16 cellular contexts compared by ENCODE assay signal in the genomic region with DNA sequence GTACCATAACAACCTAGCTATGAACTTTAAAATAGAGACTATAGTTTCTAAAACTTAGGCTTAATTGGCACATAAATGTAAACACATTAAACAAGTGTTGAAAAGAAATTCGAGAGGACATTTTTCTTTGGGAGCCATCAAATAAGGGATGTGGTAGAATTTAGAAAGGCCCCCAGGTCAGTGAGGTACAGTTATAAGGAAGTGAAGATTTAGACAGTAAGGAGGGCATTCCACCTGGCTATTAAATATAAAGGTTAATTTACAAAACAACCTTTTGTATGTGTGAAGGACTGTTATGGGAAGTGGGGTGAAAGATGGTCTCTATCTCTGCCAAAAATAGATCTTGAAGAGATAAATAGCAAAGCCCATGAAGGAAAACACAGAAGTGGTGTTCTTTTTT.
DNase-seq lines count a peak whose midpoint lies in the region; ATAC-seq, FAIRE-seq and TF ChIP-seq lines count a peak whose summit lies in the region.
"Had no signal": no experiment of that assay in that cellular context is flagged by ENCODE, and none has a peak within 500 bp of the region (broad histone marks: within the 10 kb centered on the region; RNA-seq: fewer than 3 reads in every experiment).

No MANE protein-coding gene starts in this region.

- DNase-seq in A549 (ENCODE audit: low read depth in 1 of 2, low spot score in 1 of 2) (no peak), GM12878 (ENCODE audit: low read depth, low spot score) (no peak), NCI-H69 (lab: John Stamatoyannopoulos, UW) (no peak), HEK293T (ENCODE audit: extremely low spot score) (no peak), right lobe of liver (no peak)
- no peak for DNase-seq in CD8-positive, alpha-beta memory T cell
- DNase-seq: amygdala, DMS153, foreskin melanocyte, NCI-H1092, NCI-H2107, substantia nigra had no signal

- H2AFZ ChIP-seq in GM12878 (ENCODE audit: control insufficient read depth, low read depth, low read length) = no peak overlapping the region
- no peak overlapping the region for H2AFZ ChIP-seq in parathyroid adenoma

- BruUV-seq in GM12878 (replicated peaks; lab: Mats Ljungman, UMichigan) = no TSS peak

- SMC1A ChIA-PET in GM12878 (lab: Charles Lee; ENCODE audit: uncharacterized antibody, unreplicated experiment) = interaction anchor here (0.8 to 2.9 kb wide), 8 partner anchors 7 to 82 kb away, joined by 3 to 15 read pairs (median 4); a partner anchor contains a TSS

- H3K79me2 ChIP-seq in GM12878 (ENCODE audit: control insufficient read depth, insufficient read depth, low read length) (peaks cover 96% of the 10 kb centered on the region), parathyroid adenoma (peaks cover 11% of the 10 kb centered on the region)

- 85% methylated on average over 1 of the region's 1 CpG for WGBS in A549 (ENCODE audit: missing lambda C conversion rate)
- 4% methylated on average over 1 of the region's 1 CpG for WGBS in GM12878 (ENCODE audit: insufficient coverage, insufficient replicate concordance, low lambda C conversion rate, missing lambda C conversion rate)
- 46% methylated on average over 1 of the region's 1 CpG for WGBS in right lobe of liver (ENCODE audit: insufficient coverage, low coverage, low lambda C conversion rate, missing lambda C conversion rate)

- H3K9me3 Mint-ChIP-seq in CD8-positive, alpha-beta memory T cell = no peaks in the 10 kb centered on the region

- intact Hi-C loops in GM12878 (cut with micrococcal nuclease; ENCODE audit: unreplicated experiment) (no loop called here), right lobe of liver (cut with DNase I) (no loop called here)

- H3K4me1 ChIP-seq in A549 = peaks cover 79% of the 10 kb centered on the region
- peaks cover 43% of the 10 kb centered on the region for H3K4me1 ChIP-seq in CD8-positive, alpha-beta memory T cell (ENCODE audit: insufficient read depth, low read length)
- H3K4me1 ChIP-seq in GM12878 (ENCODE audit: control insufficient read depth, insufficient read depth, low read length) = peaks cover 43% of the 10 kb centered on the region
- peaks cover 12% of the 10 kb centered on the region for H3K4me1 ChIP-seq in parathyroid adenoma
- peaks cover 0 to 55% (median 13%) of the 10 kb centered on the region in 4 donors for H3K4me1 ChIP-seq in right lobe of liver

- no peak overlapping the region; the same call in none of the 2 replicates for H3K9ac ChIP-seq in GM12878 (ENCODE audit: control insufficient read depth, insufficient read depth, low read length)
- H3K9ac ChIP-seq in parathyroid adenoma = no peak overlapping the region

- no peaks in the 10 kb centered on the region for H3K27me3 ChIP-seq in CD8-positive, alpha-beta memory T cell (ENCODE audit: insufficient read depth, low read length, poor library complexity, severe bottlenecking)
- H3K27me3 ChIP-seq in GM12878 (replicated peaks in 1 of 2; ENCODE audit: control insufficient read depth in 2 of 2, insufficient read depth in 2 of 2, low read length in 1 of 2) = no peaks in the 10 kb centered on the region
- H3K27me3 ChIP-seq in parathyroid adenoma (ENCODE audit: control insufficient read depth, insufficient read depth, low read length) = no peaks in the 10 kb centered on the region
- no peaks in the 10 kb centered on the region for H3K27me3 ChIP-seq in right lobe of liver

- TF ChIP-seq RAD21 in A549 (conservative IDR thresholded peaks at IDR 0.05 in 1 of 2, IDR thresholded peaks at IDR 0.05 in 1 of 2) (no peak), GM12878 (IDR thresholded peaks at IDR 0.05; ENCODE audit: insufficient read depth, low read depth, low read length) (no peak)

- peaks cover 0 to 5% (median 0%) of the 10 kb centered on the region in 3 donors for H3K36me3 Mint-ChIP-seq in CD8-positive, alpha-beta memory T cell

- TF ChIP-seq EP300 in A549 (IDR thresholded peaks at IDR 0.05) = no peak
- no peak for TF ChIP-seq EP300 in GM12878 (IDR thresholded peaks at IDR 0.05; ENCODE audit: borderline replicate concordance in 1 of 2, control insufficient read depth in 1 of 2, low read depth in 2 of 2, low read length in 2 of 2)

- no peaks in the 10 kb centered on the region for H3K27me3 Mint-ChIP-seq in CD8-positive, alpha-beta memory T cell

- no peak for TF ChIP-seq CTCF in A549 (IDR thresholded peaks at IDR 0.05)
- TF ChIP-seq CTCF in GM12878 (IDR thresholded peaks at IDR 0.05 in 2 of 3, conservative IDR thresholded peaks at IDR 0.05 in 1 of 3; ENCODE audit: control insufficient read depth in 2 of 3, extremely low read depth in 1 of 3, insufficient read depth in 1 of 3, low read depth in 3 of 3, low read length in 3 of 3) = no peak
- no peak for TF ChIP-seq CTCF in parathyroid adenoma (IDR thresholded peaks at IDR 0.05)
- TF ChIP-seq CTCF in right lobe of liver (IDR thresholded peaks at IDR 0.05) = no peak

- no peaks in the 10 kb centered on the region for H3K36me3 ChIP-seq in CD8-positive, alpha-beta memory T cell (ENCODE audit: insufficient read depth, low read length)
- no peaks in the 10 kb centered on the region; a peak in 1 of 4 replicates for H3K36me3 ChIP-seq in GM12878 (ENCODE audit: control insufficient read depth in 2 of 2, insufficient read depth in 2 of 2, low read length in 1 of 2)
- H3K36me3 ChIP-seq in parathyroid adenoma (ENCODE audit: control insufficient read depth, insufficient read depth, low read length) = no peaks in the 10 kb centered on the region
- no peaks in the 10 kb centered on the region for H3K36me3 ChIP-seq in right lobe of liver
- H3K36me3 ChIP-seq: prostate gland had no signal

- peak overlapping the region in 3 of 8 donors; percentile 18 to 69 (median 64) for H3K27ac Mint-ChIP-seq in CD8-positive, alpha-beta memory T cell

- peaks cover 74 to 87% (median 85%) of the 10 kb centered on the region in 3 donors for H3K4me1 Mint-ChIP-seq in CD8-positive, alpha-beta memory T cell

- POLR2A ChIA-PET in A549 (lab: Yijun Ruan, JAX) (interaction anchor here (0.9 kb wide), 1 partner anchor 12 kb away, joined by 3 read pairs; no protein-coding TSS in a partner anchor), GM12878 (lab: Charles Lee) (interaction anchor here (0.7 to 3.2 kb wide), 5 partner anchors 7 to 58 kb away, joined by 3 to 18 read pairs (median 3); no protein-coding TSS in a partner anchor), HEK293T (lab: Yijun Ruan, JAX) (interaction anchor here (1.5 kb wide), 1 partner anchor 12 kb away, joined by 5 read pairs; no protein-coding TSS in a partner anchor)
- POLR2A ChIA-PET in CD8-positive, alpha-beta memory T cell (lab: Charles Lee) = no interaction called here

- in situ Hi-C loops in GM12878 (cut with MboI) = no loop called here

- H4K20me1 ChIP-seq in GM12878 (ENCODE audit: control insufficient read depth, insufficient read depth) = no peaks in the 10 kb centered on the region

- H3K27ac ChIP-seq in A549 (peak overlapping the region; percentile 80 to 85; a peak in 5 of 6 replicates), GM12878 (ENCODE audit: control insufficient read depth, insufficient read depth) (peak overlapping the region; percentile 78), parathyroid adenoma (peak overlapping the region; percentile 24), right lobe of liver (no peak overlapping the region)
- peak overlapping the region; percentile 35 for H3K27ac ChIP-seq in CD8-positive, alpha-beta memory T cell (ENCODE audit: low read depth, low read length)
- H3K27ac ChIP-seq: prostate gland had no signal

- CTCF ChIA-PET in A549 (lab: Yijun Ruan, JAX) = no interaction called here
- CTCF ChIA-PET in CD8-positive, alpha-beta memory T cell (lab: Charles Lee) = no interaction called here
- CTCF ChIA-PET in GM12878 (lab: Yijun Ruan, JAX) = interaction anchor here (0.7 to 1.5 kb wide), 2 partner anchors 9 to 18 kb away, joined by 3 to 4 read pairs; no protein-coding TSS in a partner anchor
- CTCF ChIA-PET in HEK293T (lab: Yijun Ruan, JAX) = interaction anchor here (0.5 kb wide), 1 partner anchor 8 kb away, joined by 3 read pairs; no protein-coding TSS in a partner anchor

- H3K4me2 ChIP-seq in A549 (peak overlapping the region; percentile 20; the same call in 1 of the 3 replicates), GM12878 (ENCODE audit: control insufficient read depth, insufficient read depth) (peak overlapping the region; percentile 69), parathyroid adenoma (ENCODE audit: low read length) (no peak overlapping the region)

- FAIRE-seq in A549 (lab: Jason Lieb, UNC) (no peak), GM12878 (lab: Jason Lieb, UNC) (no peak)
- FAIRE-seq: endothelial cell of umbilical vein had no signal

- H3K4me3 ChIP-seq in A549 (no peak overlapping the region), GM12878 (no peak overlapping the region), parathyroid adenoma (ENCODE audit: low read depth, low read length) (no peak overlapping the region), right lobe of liver (no peak overlapping the region)
- no peak overlapping the region for H3K4me3 ChIP-seq in CD8-positive, alpha-beta memory T cell (ENCODE audit: low read length)
- H3K4me3 ChIP-seq: prostate gland had no signal

- RAD21 ChIA-PET in GM12878 (lab: Charles Lee; ENCODE audit: unreplicated experiment) = interaction anchor here (0.7 to 2.2 kb wide), 10 partner anchors 9 to 84 kb away, joined by 3 to 10 read pairs (median 4); a partner anchor contains a TSS

- ATAC-seq in A549 (no peak), GM12878 (peak; percentile 42), GM21529 (IDR thresholded peaks at IDR 0.05; ENCODE audit: unreplicated experiment) (no peak), right lobe of liver (no peak)

- H3K4me3 Mint-ChIP-seq in CD8-positive, alpha-beta memory T cell = no peak overlapping the region

- H3K9me3 ChIP-seq in A549 (no peaks in the 10 kb centered on the region), GM12878 (replicated peaks; ENCODE audit: control insufficient read depth, insufficient read depth, low read length) (no peaks in the 10 kb centered on the region; the same call in 2 of the 3 replicates), parathyroid adenoma (ENCODE audit: control insufficient read depth, low read length) (no peaks in the 10 kb centered on the region), right lobe of liver (no peaks in the 10 kb centered on the region)
- H3K9me3 ChIP-seq in CD8-positive, alpha-beta memory T cell (ENCODE audit: low read length) = no peaks in the 10 kb centered on the region
- H3K9me3 ChIP-seq: prostate gland had no signal

- TF ChIP-seq POLR2A in A549 (IDR thresholded peaks at IDR 0.05; ENCODE audit: low read length) = no peak
- TF ChIP-seq POLR2A in GM12878 (IDR thresholded peaks at IDR 0.05; ENCODE audit: low read depth, low read length) = no peak
- no peak for TF ChIP-seq POLR2A in right lobe of liver (IDR thresholded peaks at IDR 0.05)

TF ChIP-seq in A549, 52 proteins besides CTCF, POLR2A, EP300 and RAD21 (continues in another document):
- TF ChIP-seq CBX8 (IDR thresholded peaks at IDR 0.05) (no peak), CHD4 (IDR thresholded peaks at IDR 0.05; ENCODE audit: borderline replicate concordance) (no peak)

TF ChIP-seq in GM12878, 131 proteins besides CTCF, POLR2A, EP300 and RAD21 (continues in another document):
- no peak for TF ChIP-seq GATAD2B (conservative IDR thresholded peaks at IDR 0.05; ENCODE audit: low read depth)
- TF ChIP-seq LARP7 (IDR thresholded peaks at IDR 0.05) = no peak

TF ChIP-seq in HEK293T, 16 proteins besides CTCF, POLR2A, EP300 and RAD21:
- TF ChIP-seq CTBP1 (IDR thresholded peaks at IDR 0.05; ENCODE audit: borderline replicate concordance) (no peak), ELF4 (IDR thresholded peaks at IDR 0.05) (no peak), ARNT (IDR thresholded peaks at IDR 0.05) (no peak), BHLHE40 (IDR thresholded peaks at IDR 0.05; ENCODE audit: borderline replicate concordance) (no peak)

Comparison
In these comparisons a context has a peak if more than half of its experiments do, and no peak if none do; other contexts are left out.
1. H3K27ac ChIP-seq: peak in A549 (2 of 2), CD8-positive, alpha-beta memory T cell (single experiment), GM12878 (single experiment) and parathyroid adenoma (single experiment); none in right lobe of liver (0 of 3).
2. CTCF ChIA-PET loops: an anchor here in GM12878 (0.7 to 1.5 kb wide) and HEK293T (0.5 kb wide); none called in A549 and CD8-positive, alpha-beta memory T cell.